In the genomic region with DNA sequence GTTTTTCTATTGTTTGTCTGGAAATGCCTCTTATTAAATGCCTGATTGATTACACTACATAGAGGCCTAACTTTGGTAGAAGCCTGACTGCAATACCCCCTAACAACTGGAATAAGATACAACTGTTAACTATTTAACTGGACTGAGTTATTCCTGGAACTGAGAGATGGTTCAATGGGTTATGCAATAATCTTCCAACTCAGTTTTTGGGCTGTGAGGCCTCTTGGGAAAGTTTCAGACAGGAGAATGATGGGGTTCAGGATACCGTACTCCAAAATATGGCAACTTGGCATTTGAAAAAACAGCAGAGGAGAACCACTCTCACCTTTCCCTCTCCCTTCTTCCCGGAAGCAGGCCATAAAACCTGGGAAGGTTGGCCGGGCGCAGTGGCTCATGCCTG, we compare ENCODE assay signal across 36 cellular contexts. TPM values are rescaled to one million over a fixed set of nuclear protein-coding genes. Genes with fewer than 3 reads are reported as not detected.
"Had no signal": no experiment of that assay in that cellular context is flagged by ENCODE, and none has a peak within 500 bp of the region (broad histone marks: within the 10 kb centered on the region; RNA-seq: fewer than 3 reads in every experiment).

No MANE protein-coding gene starts in this region.

- DNase-seq: Karpas-422, Kasumi-1, MG63, MM.1S, MV-4-11, NCI-H1048, NCI-H1092, NCI-H1092 treated with DMSO at 0.1 percent for 48 hours, NCI-H1105, NCI-H1105 treated with DMSO at 0.1 percent for 48 hours, NCI-H1417, NCI-H1417 treated with DMSO at 0.1 percent for 48 hours, NCI-H1436, NCI-H1436 treated with DMSO at 0.1 percent for 48 hours, NCI-H146, NCI-H1694, NCI-H1694 treated with DMSO at 0.1 percent for 48 hours, NCI-H187, NCI-H187 treated with DMSO at 0.1 percent for 48 hours, NCI-H1930, NCI-H2029, NCI-H2029 treated with DMSO at 0.1 percent for 48 hours, NCI-H2081, NCI-H2081 treated with DMSO at 0.1 percent for 48 hours, NCI-H2107, NCI-H2171, NCI-H2171 treated with DMSO at 0.1 percent for 48 hours, NCI-H2227 treated with DMSO at 0.1 percent for 48 hours, NCI-H226, NCI-H446, NCI-H446 treated with DMSO at 0.1 percent for 48 hours, NCI-H510A, NCI-H510A treated with DMSO at 0.1 percent for 48 hours, NCI-H524, NCI-H524 treated with DMSO at 0.1 percent for 48 hours had no signal

- H3K27me3 ChIP-seq: MG63 had no signal

- H3K9me3 ChIP-seq: MG63 had no signal

- H3K4me3 ChIP-seq: MG63 had no signal

- H3K36me3 ChIP-seq: MG63 had no signal

RNA-seq across cellular contexts. Expression of gene PCDH1, which starts 19.2 kb away (rescaled TPM):
- total RNA-seq: LHCN-M2 had no signal
